8 cellular contexts compared by ENCODE assay signal in the genomic region with DNA sequence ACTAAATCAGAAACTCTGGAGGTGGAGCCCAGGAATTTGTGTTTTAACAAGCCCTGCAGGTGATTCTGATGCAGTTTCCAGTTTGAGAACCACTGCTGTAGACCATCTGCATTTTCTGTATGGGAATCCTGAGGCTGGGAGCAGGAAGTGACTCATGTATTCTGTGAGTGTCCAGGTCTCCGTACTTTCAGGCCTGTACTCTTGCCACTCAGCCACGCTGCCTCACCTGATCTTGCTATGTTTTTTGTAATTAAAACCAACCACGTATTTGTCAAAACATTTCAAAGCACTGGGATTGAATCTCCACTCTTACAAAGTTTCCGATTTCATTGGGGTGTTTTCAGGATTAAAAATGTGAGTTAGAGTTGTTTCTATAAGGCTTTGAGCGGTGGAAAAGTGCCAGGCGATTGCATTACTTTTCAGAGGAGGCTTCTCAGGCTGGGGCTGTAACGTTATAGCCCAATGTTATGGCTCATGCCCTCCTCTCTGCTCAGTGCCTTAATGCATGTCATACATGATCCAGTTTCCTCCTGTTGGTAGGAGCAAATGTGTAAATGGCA.
DNase-seq lines count a peak whose midpoint lies in the region; FAIRE-seq and TF ChIP-seq lines count a peak whose summit lies in the region.
"Not testable (repeated sequence)": the region's sequence is repeated elsewhere in the genome, so short reads cannot be mapped to it uniquely, and the experiment has no call there.

No MANE protein-coding gene starts in this region.

- H3K9ac ChIP-seq in SK-N-SH; mesendoderm (ENCODE audit: low read length): not testable (repeated sequence)

- H2AFZ ChIP-seq in SK-N-SH (ENCODE audit: low read depth), result not testable (repeated sequence)

- not testable (repeated sequence) for H3K23ac ChIP-seq in mesendoderm (ENCODE audit: low read length)

- H2BK120ac ChIP-seq in mesendoderm (ENCODE audit: low read depth, low read length), result peak overlapping the region; percentile 28

- not testable (repeated sequence) for H3K56ac ChIP-seq in mesendoderm (ENCODE audit: low read length)

- H3K4ac ChIP-seq in mesendoderm (ENCODE audit: low read depth, low read length), result not testable (repeated sequence)

- H3K4me2 ChIP-seq in SK-N-SH, result peak overlapping the region; percentile 20; the same call in 1 of the 2 replicates
- H3K4me2 ChIP-seq in mesendoderm (ENCODE audit: low read length), result not testable (repeated sequence)

- not testable (repeated sequence) for H4K8ac ChIP-seq in mesendoderm (ENCODE audit: low read depth, low read length)

- FAIRE-seq in bronchial epithelial cell (lab: Jason Lieb, UNC), result peak; percentile 62

- not testable (repeated sequence) for H3K27me3 ChIP-seq in MG63; SK-N-SH (ENCODE audit: insufficient read depth); bronchial epithelial cell (ENCODE audit: control insufficient read depth, insufficient read depth, low read length); mesendoderm (ENCODE audit: insufficient read depth, low read length, poor library complexity); thyroid gland

- H3K79me1 ChIP-seq in mesendoderm (ENCODE audit: low read length), result not testable (repeated sequence)

- H3K36me3 ChIP-seq in MG63; SK-N-SH (replicated peaks in 1 of 2; ENCODE audit: control insufficient read depth in 1 of 2, insufficient read depth in 2 of 2, low read length in 1 of 2); bronchial epithelial cell (ENCODE audit: control insufficient read depth, insufficient read depth, low read length); mesendoderm (ENCODE audit: control insufficient read depth, insufficient read depth, low read length); thyroid gland: not testable (repeated sequence)

- not testable (repeated sequence) for H3F3A ChIP-seq in SK-N-SH (replicated peaks; ENCODE audit: insufficient read depth)

- in situ Hi-C loops in Caki2 (cut with HindIII; ENCODE audit: low pct_unique_long_range_greater_than_20kb, low sequenced_read_pairs), result not testable (repeated sequence)

- 51% methylated on average over 7 of the region's 7 CpGs for WGBS in SK-N-SH (ENCODE audit: low lambda C conversion rate)
- WGBS in mesendoderm (ENCODE audit: extremely low coverage, insufficient coverage, low lambda C conversion rate), result no CpG with 5 or more reads among the region's 7 CpGs
- 45 to 61% methylated on average over 7 of the region's 7 CpGs for WGBS in thyroid gland, 2 donors

- TF ChIP-seq RAD21 in SK-N-SH (IDR thresholded peaks at IDR 0.05; ENCODE audit: low read length), result not testable (repeated sequence)

- not testable (repeated sequence) for H3K9me2 ChIP-seq in SK-N-SH

- POLR2A ChIA-PET in SK-N-SH (lab: Yijun Ruan, JAX), result not testable (repeated sequence)

- not testable (repeated sequence) for H3K9me3 ChIP-seq in MG63, SK-N-SH, thyroid gland

- peak overlapping the region in 1 of 2 experiments; percentile 29; a peak in 2 of 4 replicates for H3K27ac ChIP-seq in SK-N-SH (ENCODE audit: low read depth in 2 of 2, low read length in 1 of 2)
- not testable (repeated sequence) for H3K27ac ChIP-seq in mesendoderm (ENCODE audit: low read depth, low read length); thyroid gland

- CTCF ChIA-PET in SK-N-SH (lab: Yijun Ruan, JAX), result not testable (repeated sequence)

- H3K18ac ChIP-seq in mesendoderm (ENCODE audit: low read length), result not testable (repeated sequence)

- DNase-seq in Caki2 (ENCODE audit: low read depth) (peak; percentile 46), HCEC 1CT (peak; percentile 61), MG63 (peak; percentile 26), bronchial epithelial cell (ENCODE audit: low read depth) (peak; percentile 43), foreskin fibroblast (peak; percentile 12 to 21), thyroid gland (peak; percentile 24 to 47)
- DNase-seq in SK-N-SH, mesendoderm: not testable (repeated sequence)

- H3K4me1 ChIP-seq in SK-N-SH (ENCODE audit: control insufficient read depth in 1 of 2, insufficient read depth in 2 of 2, low read depth in 1 of 2, low read length in 1 of 2), result peaks cover 0 to 10% of the 10 kb centered on the region in 2 experiments; a peak in 1 of 4 replicates
- not testable (repeated sequence) for H3K4me1 ChIP-seq in mesendoderm (ENCODE audit: control insufficient read depth, low read depth, low read length); thyroid gland

- H2AK5ac ChIP-seq in mesendoderm (ENCODE audit: low read length), result not testable (repeated sequence)

- TF ChIP-seq EP300 in SK-N-SH (IDR thresholded peaks at IDR 0.05; ENCODE audit: borderline replicate concordance in 1 of 2, low read depth in 1 of 2, low read length in 1 of 2), result not testable (repeated sequence)

- H3K79me2 ChIP-seq in SK-N-SH (ENCODE audit: insufficient read depth); mesendoderm (ENCODE audit: control insufficient read depth, insufficient read depth, low read length): not testable (repeated sequence)

- TF ChIP-seq CTCF in SK-N-SH (IDR thresholded peaks at IDR 0.05); bronchial epithelial cell (IDR thresholded peaks at IDR 0.05; ENCODE audit: insufficient read depth, low read length, severe bottlenecking); foreskin fibroblast (IDR thresholded peaks at IDR 0.05; ENCODE audit: low read depth, low read length); thyroid gland (IDR thresholded peaks at IDR 0.05): not testable (repeated sequence)

- H4K20me1 ChIP-seq in SK-N-SH (ENCODE audit: insufficient read depth), result not testable (repeated sequence)

- not testable (repeated sequence) for H4K5ac ChIP-seq in mesendoderm (ENCODE audit: low read length)

- H2BK15ac ChIP-seq in mesendoderm (replicated peaks; ENCODE audit: low read depth), result not testable (repeated sequence)

- not testable (repeated sequence) for H3K4me3 ChIP-seq in MG63; SK-N-SH (ENCODE audit: low read depth in 2 of 2, low read length in 1 of 2); bronchial epithelial cell (ENCODE audit: low read depth, low read length); foreskin fibroblast (ENCODE audit: low read depth in 1 of 2, low read length in 2 of 2); mesendoderm (ENCODE audit: low read length); thyroid gland (replicated peaks in 1 of 3)

- TF ChIP-seq POLR2A in thyroid gland (IDR thresholded peaks at IDR 0.05), result not testable (repeated sequence)

- intact Hi-C loops in thyroid gland (cut with DNase I), result not testable (repeated sequence)

- not testable (repeated sequence) for H2BK5ac ChIP-seq in mesendoderm (ENCODE audit: low read length)

TF ChIP-seq in SK-N-SH, 30 proteins besides CTCF, POLR2A, EP300 and RAD21:
- TF ChIP-seq JUND (IDR thresholded peaks at IDR 0.05), result peak; percentile 14; the same call in 1 of the 2 replicates
